ENCODE assay signal across 12 cellular contexts in the genomic region with DNA sequence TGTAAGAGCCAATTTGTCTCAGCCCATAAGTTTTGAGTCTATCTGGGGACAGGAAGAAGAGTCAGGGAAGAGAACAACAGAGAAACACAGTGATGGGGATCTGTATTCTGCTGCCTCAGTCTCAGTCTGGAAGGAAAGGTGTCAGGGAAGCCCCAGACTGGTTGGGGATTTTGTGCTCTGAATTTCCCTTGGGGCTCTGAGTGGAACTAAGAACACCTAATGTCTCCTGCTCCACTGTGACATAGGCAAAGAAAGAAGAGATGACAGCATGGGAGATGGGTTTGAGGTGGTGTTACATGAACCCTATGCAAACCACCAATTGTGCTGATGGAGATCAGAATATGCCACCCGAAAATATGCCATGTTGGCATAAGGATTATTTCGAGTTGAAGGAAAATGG.
A peak's percentile ranks its signal among the peaks of the same experiment; 100 is the strongest.
DNase-seq lines count a peak whose midpoint lies in the region; ATAC-seq and TF ChIP-seq lines count a peak whose summit lies in the region.
"Had no signal": no experiment of that assay in that cellular context is flagged by ENCODE, and none has a peak within 500 bp of the region (broad histone marks: within the 10 kb centered on the region; RNA-seq: fewer than 3 reads in every experiment).

No MANE protein-coding gene starts in this region.

- POLR2A ChIA-PET in CD4-positive, alpha-beta T cell (lab: Charles Lee): no interaction called here
- POLR2A ChIA-PET in CD8-positive, alpha-beta memory T cell (lab: Charles Lee): no interaction called here

- H3K27ac ChIP-seq in CD4-positive, alpha-beta T cell (ENCODE audit: low read depth, low read length): no peak overlapping the region
- no peak overlapping the region for H3K27ac ChIP-seq in CD8-positive, alpha-beta memory T cell (ENCODE audit: low read depth, low read length)
- H3K27ac ChIP-seq: colonic mucosa had no signal

- no peak for TF ChIP-seq CTCF in CD4-positive, alpha-beta T cell (IDR thresholded peaks at IDR 0.05)

- H3K4me1 ChIP-seq in CD8-positive, alpha-beta memory T cell (ENCODE audit: insufficient read depth, low read length): no peaks in the 10 kb centered on the region
- H3K4me1 ChIP-seq: Caco-2, colonic mucosa had no signal

- intact Hi-C loops in activated naive CD4-positive, alpha-beta T cell treated with anti-CD3 and anti-CD28 coated beads for 36 hours (cut with micrococcal nuclease): loop anchor here (5.0 kb wide), 1 partner anchor 77 kb away; no protein-coding TSS in a partner anchor
- intact Hi-C loops in CD4-positive, alpha-beta T cell (cut with DNase I, micrococcal nuclease): no loop called here

- no peaks in the 10 kb centered on the region for H3K36me3 Mint-ChIP-seq in activated naive CD4-positive, alpha-beta T cell treated with anti-CD3 and anti-CD28 coated beads for 36 hours (ENCODE audit: low read depth)
- H3K36me3 Mint-ChIP-seq in stimulated activated naive B cell treated with anti-CD40 and anti-IgM and Interleukin-4, amounts not matched to agents 10 μg/mL and 1 μg/mL and 100 μg/mL, for 72 hours: no peaks in the 10 kb centered on the region
- no peaks in the 10 kb centered on the region for H3K36me3 Mint-ChIP-seq in CD4-positive, alpha-beta T cell (ENCODE audit: low read depth)
- H3K36me3 Mint-ChIP-seq in CD8-positive, alpha-beta memory T cell: no peaks in the 10 kb centered on the region

- peak; percentile 52 for DNase-seq in activated naive CD4-positive, alpha-beta T cell treated with anti-CD3 and anti-CD28 coated beads for 36 hours
- no peak for DNase-seq in activated naive CD4-positive, alpha-beta T cell (lab: John Stamatoyannopoulos, UW)
- peak; percentile 55 for DNase-seq in stimulated activated naive B cell treated with anti-CD40 and anti-IgM and Interleukin-4, amounts not matched to agents 10 μg/mL and 1 μg/mL and 100 μg/mL, for 72 hours
- no peak for DNase-seq in NCI-H187 (lab: John Stamatoyannopoulos, UW)
- DNase-seq in CD4-positive, alpha-beta T cell: no peak
- no peak for DNase-seq in CD8-positive, alpha-beta memory T cell
- DNase-seq: ACHN; Caco-2; colonic mucosa; stimulated activated CD8-positive, alpha-beta memory T cell treated with anti-CD3 and anti-CD28 coated beads, Interleukin-4, amount 100 ng/mL, for 48 hours had no signal

- no peaks in the 10 kb centered on the region for H3K9me3 ChIP-seq in CD4-positive, alpha-beta T cell (ENCODE audit: control insufficient read depth, low read length)
- no peaks in the 10 kb centered on the region for H3K9me3 ChIP-seq in CD8-positive, alpha-beta memory T cell (ENCODE audit: low read length)
- H3K9me3 ChIP-seq: Caco-2, colonic mucosa had no signal

- no peaks in the 10 kb centered on the region for H3K9me3 Mint-ChIP-seq in activated naive CD4-positive, alpha-beta T cell treated with anti-CD3 and anti-CD28 coated beads for 36 hours
- peaks cover 0 to 1% of the 10 kb centered on the region in 2 donors for H3K9me3 Mint-ChIP-seq in stimulated activated naive B cell treated with anti-CD40 and anti-IgM and Interleukin-4, amounts not matched to agents 10 μg/mL and 1 μg/mL and 100 μg/mL, for 72 hours
- H3K9me3 Mint-ChIP-seq in CD4-positive, alpha-beta T cell: no peaks in the 10 kb centered on the region
- peaks cover 0 to 2% (median 0%) of the 10 kb centered on the region in 5 donors for H3K9me3 Mint-ChIP-seq in CD8-positive, alpha-beta memory T cell

- H3K36me3 ChIP-seq in CD8-positive, alpha-beta memory T cell (ENCODE audit: insufficient read depth, low read length): no peaks in the 10 kb centered on the region
- H3K36me3 ChIP-seq: colonic mucosa had no signal

- no peak overlapping the region for H3K4me3 Mint-ChIP-seq in activated naive CD4-positive, alpha-beta T cell treated with anti-CD3 and anti-CD28 coated beads for 36 hours
- peak overlapping the region in 1 of 2 donors; percentile 8 for H3K4me3 Mint-ChIP-seq in stimulated activated naive B cell treated with anti-CD40 and anti-IgM and Interleukin-4, amounts not matched to agents 10 μg/mL and 1 μg/mL and 100 μg/mL, for 72 hours
- no peak overlapping the region for H3K4me3 Mint-ChIP-seq in CD4-positive, alpha-beta T cell
- H3K4me3 Mint-ChIP-seq in CD8-positive, alpha-beta memory T cell: no peak overlapping the region

- no peaks in the 10 kb centered on the region for H3K27me3 Mint-ChIP-seq in activated naive CD4-positive, alpha-beta T cell treated with anti-CD3 and anti-CD28 coated beads for 36 hours (ENCODE audit: low read depth)
- H3K27me3 Mint-ChIP-seq in stimulated activated naive B cell treated with anti-CD40 and anti-IgM and Interleukin-4, amounts not matched to agents 10 μg/mL and 1 μg/mL and 100 μg/mL, for 72 hours: no peaks in the 10 kb centered on the region
- peaks cover 4% of the 10 kb centered on the region for H3K27me3 Mint-ChIP-seq in CD4-positive, alpha-beta T cell
- no peaks in the 10 kb centered on the region for H3K27me3 Mint-ChIP-seq in CD8-positive, alpha-beta memory T cell

- H3K27ac Mint-ChIP-seq in activated naive CD4-positive, alpha-beta T cell treated with anti-CD3 and anti-CD28 coated beads for 36 hours: peak overlapping the region; percentile 31
- peak overlapping the region; percentile 82 for H3K27ac Mint-ChIP-seq in stimulated activated naive B cell treated with anti-CD40 and anti-IgM and Interleukin-4, amounts not matched to agents 10 μg/mL and 1 μg/mL and 100 μg/mL, for 72 hours
- H3K27ac Mint-ChIP-seq in CD4-positive, alpha-beta T cell: no peak overlapping the region
- H3K27ac Mint-ChIP-seq in CD8-positive, alpha-beta memory T cell: no peak overlapping the region

- CTCF ChIA-PET in activated naive CD4-positive, alpha-beta T cell treated with anti-CD3 and anti-CD28 coated beads for 36 hours (lab: Charles Lee): no interaction called here
- CTCF ChIA-PET in CD4-positive, alpha-beta T cell (lab: Charles Lee): no interaction called here
- CTCF ChIA-PET in CD8-positive, alpha-beta memory T cell (lab: Charles Lee): no interaction called here

- H3K4me1 Mint-ChIP-seq in activated naive CD4-positive, alpha-beta T cell treated with anti-CD3 and anti-CD28 coated beads for 36 hours (ENCODE audit: low read depth): peaks cover 14% of the 10 kb centered on the region
- peaks cover 22 to 28% of the 10 kb centered on the region in 2 donors for H3K4me1 Mint-ChIP-seq in stimulated activated naive B cell treated with anti-CD40 and anti-IgM and Interleukin-4, amounts not matched to agents 10 μg/mL and 1 μg/mL and 100 μg/mL, for 72 hours
- no peaks in the 10 kb centered on the region for H3K4me1 Mint-ChIP-seq in CD4-positive, alpha-beta T cell (ENCODE audit: low read depth)
- peaks cover 8 to 9% (median 9%) of the 10 kb centered on the region in 3 donors for H3K4me1 Mint-ChIP-seq in CD8-positive, alpha-beta memory T cell

- ATAC-seq in GM21423 (IDR thresholded peaks at IDR 0.05; ENCODE audit: unreplicated experiment): peak; percentile 52
- ATAC-seq in HG03095 (IDR thresholded peaks at IDR 0.05; ENCODE audit: unreplicated experiment): peak; percentile 75
- peak; percentile 94 to 99 for ATAC-seq in stimulated activated naive B cell treated with anti-CD40 and anti-IgM and Interleukin-4, amounts not matched to agents 10 μg/mL and 1 μg/mL and 100 μg/mL, for 72 hours (replicated peaks)
- ATAC-seq in CD4-positive, alpha-beta T cell (ENCODE audit: poor library complexity): no peak

- no peaks in the 10 kb centered on the region for H3K27me3 ChIP-seq in CD4-positive, alpha-beta T cell (ENCODE audit: control insufficient read depth, insufficient read depth, low read length)
- no peaks in the 10 kb centered on the region for H3K27me3 ChIP-seq in CD8-positive, alpha-beta memory T cell (ENCODE audit: insufficient read depth, low read length, poor library complexity, severe bottlenecking)
- H3K27me3 ChIP-seq: colonic mucosa had no signal

- H3K4me3 ChIP-seq in CD8-positive, alpha-beta memory T cell (ENCODE audit: low read length): no peak overlapping the region
- H3K4me3 ChIP-seq: colonic mucosa had no signal

Comparison
In these comparisons a context has a peak if more than half of its experiments do, and no peak if none do; other contexts are left out.
1. DNase-seq: peak in activated naive CD4-positive, alpha-beta T cell treated with anti-CD3 and anti-CD28 coated beads for 36 hours (single experiment) and stimulated activated naive B cell treated with anti-CD40 and anti-IgM and Interleukin-4, amounts not matched to agents 10 μg/mL and 1 μg/mL and 100 μg/mL, for 72 hours (single experiment); none in activated naive CD4-positive, alpha-beta T cell (0 of 4), NCI-H187 (0 of 2), CD4-positive, alpha-beta T cell (0 of 10) and CD8-positive, alpha-beta memory T cell (0 of 5).
2. H3K27ac Mint-ChIP-seq: peak in activated naive CD4-positive, alpha-beta T cell treated with anti-CD3 and anti-CD28 coated beads for 36 hours (single experiment) and stimulated activated naive B cell treated with anti-CD40 and anti-IgM and Interleukin-4, amounts not matched to agents 10 μg/mL and 1 μg/mL and 100 μg/mL, for 72 hours (single experiment); none in CD4-positive, alpha-beta T cell (single experiment) and CD8-positive, alpha-beta memory T cell (0 of 8).